ENCODE assay signal across 12 cellular contexts in genomic region chr1:107450899-107451664, GRCh38.
A peak's percentile ranks its signal among the peaks of the same experiment; 100 is the strongest.
DNase-seq lines count a peak whose midpoint lies in the region; ATAC-seq and TF ChIP-seq lines count a peak whose summit lies in the region.
"Had no signal": no experiment of that assay in that cellular context is flagged by ENCODE, and none has a peak within 500 bp of the region (broad histone marks: within the 10 kb centered on the region; RNA-seq: fewer than 3 reads in every experiment).

No MANE protein-coding gene starts in this region.

- H3K9me2 ChIP-seq in SK-N-SH: no peaks in the 10 kb centered on the region

- no peak for TF ChIP-seq EP300 in SK-N-SH (IDR thresholded peaks at IDR 0.05; ENCODE audit: borderline replicate concordance in 1 of 2, low read depth in 1 of 2, low read length in 1 of 2)

- H2AFZ ChIP-seq in SK-N-SH (ENCODE audit: low read depth) (no peak overlapping the region), osteoblast (ENCODE audit: low read length) (no peak overlapping the region)
- H2AFZ ChIP-seq: PC-9 had no signal

- CTCF ChIA-PET in SK-N-SH (lab: Yijun Ruan, JAX): no interaction called here

- peaks cover 2% of the 10 kb centered on the region for H3K9me3 Mint-ChIP-seq in stimulated activated effector memory CD8-positive, alpha-beta T cell treated with anti-CD3 and anti-CD28 coated beads, Interleukin-12 subunit alpha, Interleukin-12 subunit beta, amount 100 ng/mL, for 72 hours
- H3K9me3 Mint-ChIP-seq: activated CD4-positive, alpha-beta memory T cell treated with anti-CD3 and anti-CD28 coated beads for 36 hours had no signal

- peak; percentile 74 for ATAC-seq in GM19043 (IDR thresholded peaks at IDR 0.05; ENCODE audit: low read depth, unreplicated experiment)
- peak; percentile 74 for ATAC-seq in HG02759 (IDR thresholded peaks at IDR 0.05; ENCODE audit: unreplicated experiment)
- peak; percentile 71 for ATAC-seq in HG03571 (IDR thresholded peaks at IDR 0.05; ENCODE audit: unreplicated experiment)
- peak; percentile 34 for ATAC-seq in stimulated activated effector memory CD8-positive, alpha-beta T cell treated with anti-CD3 and anti-CD28 coated beads, Interleukin-12 subunit alpha, Interleukin-12 subunit beta, amount 100 ng/mL, for 72 hours
- ATAC-seq: body of pancreas, K562 had no signal

- H3K27me3 ChIP-seq in SK-N-SH (ENCODE audit: insufficient read depth) (no peaks in the 10 kb centered on the region), osteoblast (ENCODE audit: insufficient read depth, low read length) (no peaks in the 10 kb centered on the region)
- H3K27me3 ChIP-seq: body of pancreas had no signal

- H3K4me3 ChIP-seq in SK-N-SH (ENCODE audit: low read depth in 2 of 2, low read length in 1 of 2) (no peak overlapping the region), osteoblast (ENCODE audit: insufficient read depth, low read length) (no peak overlapping the region)
- H3K4me3 ChIP-seq: body of pancreas, K562, PC-9 had no signal

- no peak overlapping the region for H3K27ac Mint-ChIP-seq in stimulated activated effector memory CD8-positive, alpha-beta T cell treated with anti-CD3 and anti-CD28 coated beads, Interleukin-12 subunit alpha, Interleukin-12 subunit beta, amount 100 ng/mL, for 72 hours
- H3K27ac Mint-ChIP-seq: activated CD4-positive, alpha-beta memory T cell treated with anti-CD3 and anti-CD28 coated beads for 36 hours had no signal

- TF ChIP-seq CTCF in SK-N-SH (IDR thresholded peaks at IDR 0.05): no peak
- no peak for TF ChIP-seq CTCF in osteoblast (IDR thresholded peaks at IDR 0.05; ENCODE audit: extremely low read depth, low read depth, low read length)

- no peaks in the 10 kb centered on the region for H3F3A ChIP-seq in SK-N-SH (replicated peaks; ENCODE audit: insufficient read depth)

- no peaks in the 10 kb centered on the region for H3K79me2 ChIP-seq in SK-N-SH (ENCODE audit: insufficient read depth)
- no peaks in the 10 kb centered on the region for H3K79me2 ChIP-seq in osteoblast (ENCODE audit: insufficient read depth, low read length)

- no peak overlapping the region for H3K9ac ChIP-seq in SK-N-SH

- TF ChIP-seq RAD21 in SK-N-SH (IDR thresholded peaks at IDR 0.05; ENCODE audit: low read length): no peak

- H4K20me1 ChIP-seq in SK-N-SH (ENCODE audit: insufficient read depth): no peaks in the 10 kb centered on the region
- H4K20me1 ChIP-seq in osteoblast (ENCODE audit: insufficient read depth, low read length): no peaks in the 10 kb centered on the region

- no peak for DNase-seq in stimulated activated effector memory CD8-positive, alpha-beta T cell treated with anti-CD3 and anti-CD28 coated beads, Interleukin-12 subunit alpha, Interleukin-12 subunit beta, amount 100 ng/mL, for 72 hours (ENCODE audit: low spot score in 2 of 2)
- no peak for DNase-seq in activated CD4-positive, alpha-beta T cell treated with anti-CD3 and anti-CD28 coated beads, Interleukin-2, amount 50 U/mL, for 4 hours
- DNase-seq in SK-N-SH (no peak), osteoblast (ENCODE audit: insufficient read length, low spot score, missing footprints) (no peak)
- DNase-seq: activated CD4-positive, alpha-beta memory T cell treated with anti-CD3 and anti-CD28 coated beads for 36 hours; body of pancreas; foreskin fibroblast; PC-9 had no signal

- POLR2A ChIA-PET in SK-N-SH (lab: Yijun Ruan, JAX): no interaction called here

- H3K9me3 ChIP-seq in SK-N-SH (no peaks in the 10 kb centered on the region), osteoblast (ENCODE audit: low read depth, low read length) (no peaks in the 10 kb centered on the region)
- H3K9me3 ChIP-seq: body of pancreas had no signal

- H3K27ac ChIP-seq in SK-N-SH (ENCODE audit: low read depth in 2 of 2, low read length in 1 of 2) (no peak overlapping the region), osteoblast (ENCODE audit: low read depth, low read length) (no peak overlapping the region)
- H3K27ac ChIP-seq: body of pancreas, PC-9 had no signal

- no peaks in the 10 kb centered on the region for H3K4me1 ChIP-seq in SK-N-SH (ENCODE audit: control insufficient read depth in 1 of 2, insufficient read depth in 2 of 2, low read depth in 1 of 2, low read length in 1 of 2)
- no peaks in the 10 kb centered on the region for H3K4me1 ChIP-seq in osteoblast (ENCODE audit: insufficient read depth, low read length)
- H3K4me1 ChIP-seq: body of pancreas had no signal

- H3K36me3 ChIP-seq in SK-N-SH (replicated peaks in 1 of 2; ENCODE audit: control insufficient read depth in 1 of 2, insufficient read depth in 2 of 2, low read length in 1 of 2): no peaks in the 10 kb centered on the region
- no peaks in the 10 kb centered on the region for H3K36me3 ChIP-seq in osteoblast (ENCODE audit: insufficient read depth, low read length)

- no peak overlapping the region for H3K4me3 Mint-ChIP-seq in stimulated activated effector memory CD8-positive, alpha-beta T cell treated with anti-CD3 and anti-CD28 coated beads, Interleukin-12 subunit alpha, Interleukin-12 subunit beta, amount 100 ng/mL, for 72 hours
- H3K4me3 Mint-ChIP-seq: activated CD4-positive, alpha-beta memory T cell treated with anti-CD3 and anti-CD28 coated beads for 36 hours had no signal

- H3K4me1 Mint-ChIP-seq in stimulated activated effector memory CD8-positive, alpha-beta T cell treated with anti-CD3 and anti-CD28 coated beads, Interleukin-12 subunit alpha, Interleukin-12 subunit beta, amount 100 ng/mL, for 72 hours: no peaks in the 10 kb centered on the region

- H3K4me2 ChIP-seq in SK-N-SH (no peak overlapping the region), osteoblast (ENCODE audit: insufficient read depth, low read length) (no peak overlapping the region)
- H3K4me2 ChIP-seq: PC-9 had no signal

- 46% methylated on average over 5 of the region's 5 CpGs for WGBS in SK-N-SH (ENCODE audit: low lambda C conversion rate)

- H3K36me3 Mint-ChIP-seq in stimulated activated effector memory CD8-positive, alpha-beta T cell treated with anti-CD3 and anti-CD28 coated beads, Interleukin-12 subunit alpha, Interleukin-12 subunit beta, amount 100 ng/mL, for 72 hours: no peaks in the 10 kb centered on the region
- H3K36me3 Mint-ChIP-seq: activated CD4-positive, alpha-beta memory T cell treated with anti-CD3 and anti-CD28 coated beads for 36 hours had no signal

TF ChIP-seq in SK-N-SH, 30 proteins besides CTCF, POLR2A, EP300 and RAD21 (continues in another document):
- TF ChIP-seq GATA2 (CRISPR knock-in tag; IDR thresholded peaks at IDR 0.05): no peak
- TF ChIP-seq MEF2A (IDR thresholded peaks at IDR 0.05; ENCODE audit: borderline replicate concordance, low read depth): no peak
- no peak for TF ChIP-seq FOSL2 (IDR thresholded peaks at IDR 0.05; ENCODE audit: borderline replicate concordance, low read depth)
- TF ChIP-seq USF1 (IDR thresholded peaks at IDR 0.05; ENCODE audit: borderline replicate concordance, low read depth): no peak
- TF ChIP-seq REST (IDR thresholded peaks at IDR 0.05; ENCODE audit: low read depth, low read length): no peak
- TF ChIP-seq TAF1 (IDR thresholded peaks at IDR 0.05; ENCODE audit: borderline replicate concordance, low read depth, low read length): no peak
- no peak for TF ChIP-seq YY1 (IDR thresholded peaks at IDR 0.05; ENCODE audit: low read depth)
- no peak for TF ChIP-seq NRF1 (IDR thresholded peaks at IDR 0.05; ENCODE audit: low read depth, low read length)
- TF ChIP-seq PBX3 (IDR thresholded peaks at IDR 0.05): no peak
- TF ChIP-seq CHD2 (IDR thresholded peaks at IDR 0.05; ENCODE audit: low read length, partially characterized antibody): no peak
- TF ChIP-seq FOXM1 (IDR thresholded peaks at IDR 0.05; ENCODE audit: low read depth): no peak
- no peak for TF ChIP-seq SMC3 (IDR thresholded peaks at IDR 0.05; ENCODE audit: low read depth, low read length)
